Comparison of ENCODE assay signal across 9 cellular contexts in the genomic region with DNA sequence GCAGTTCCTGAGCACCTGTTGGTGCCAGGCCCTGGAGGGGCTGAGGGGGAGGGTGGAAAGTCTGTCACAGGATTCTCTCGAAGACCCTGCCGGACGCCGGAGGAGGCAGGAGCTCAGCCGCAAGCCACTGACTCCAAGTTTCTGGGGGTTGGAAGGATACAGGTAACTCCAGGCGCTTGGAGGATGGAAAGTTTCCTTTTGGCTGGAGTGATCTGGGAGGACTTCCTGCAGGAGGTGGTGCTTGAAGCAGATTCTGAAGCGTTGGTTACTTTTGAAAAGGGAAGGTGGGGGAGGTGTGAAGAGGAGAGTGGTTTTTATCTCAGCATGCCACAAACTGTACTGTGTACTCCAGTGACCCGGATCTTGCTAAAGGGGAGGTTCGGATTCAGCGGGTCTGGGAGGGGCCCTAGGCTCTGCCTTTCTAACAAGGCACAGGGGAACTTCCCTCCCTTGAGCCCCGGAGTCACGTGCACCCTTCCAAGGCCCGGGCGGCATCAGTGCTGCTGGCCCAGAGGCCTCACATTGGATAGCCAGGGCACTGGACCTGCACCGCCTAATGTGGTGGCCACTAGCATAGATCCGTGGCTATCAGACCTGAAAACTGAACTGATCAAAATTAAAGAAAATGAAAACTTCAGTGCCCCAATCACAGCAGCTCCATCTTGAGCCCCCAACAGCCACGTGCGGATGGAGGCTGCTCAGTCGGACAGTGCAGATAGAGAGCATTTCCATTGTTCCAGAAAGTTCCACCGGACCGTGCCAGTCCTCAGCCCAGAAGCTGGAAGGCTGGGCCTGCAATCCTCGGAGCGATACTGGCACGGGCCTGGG. TPM values are rescaled to one million over a fixed set of nuclear protein-coding genes. Genes with fewer than 3 reads are reported as not detected.
DNase-seq lines count a peak whose midpoint lies in the region; ATAC-seq and TF ChIP-seq lines count a peak whose summit lies in the region.
"Had no signal": no experiment of that assay in that cellular context is flagged by ENCODE, and none has a peak within 500 bp of the region (broad histone marks: within the 10 kb centered on the region; RNA-seq: fewer than 3 reads in every experiment).

No MANE protein-coding gene starts in this region.

- peak; percentile 38 for ATAC-seq in HG03520 (IDR thresholded peaks at IDR 0.05; ENCODE audit: unreplicated experiment)
- peak; percentile 37 for ATAC-seq in activated T-helper 17 cell treated with anti-CD3 and anti-CD28 coated beads, Interleukin-2, amount 50 U/mL, for 72 hours (replicated peaks)
- ATAC-seq in HG03469 (IDR thresholded peaks at IDR 0.05; ENCODE audit: unreplicated experiment) = no peak
- ATAC-seq: left colon had no signal

- H3K4me2 ChIP-seq in neuronal stem cell (ENCODE audit: insufficient read depth, low read length, poor library complexity, severe bottlenecking) = no peak overlapping the region

- POLR2A ChIA-PET in MCF 10A (lab: Yijun Ruan, JAX) = no interaction called here

- H3K4ac ChIP-seq in neuronal stem cell (ENCODE audit: low read length) = no peak overlapping the region

- H2BK15ac ChIP-seq in neuronal stem cell (ENCODE audit: low read length) = peak overlapping the region; percentile 62

- no peak overlapping the region for H4K8ac ChIP-seq in neuronal stem cell (ENCODE audit: low read depth, low read length)

- H2BK5ac ChIP-seq in neuronal stem cell (ENCODE audit: low read length) = no peak overlapping the region

- H4K91ac ChIP-seq in neuronal stem cell (ENCODE audit: low read depth, low read length, poor library complexity) = no peak overlapping the region

- no peak overlapping the region for H3K4me3 Mint-ChIP-seq in MCF 10A (ENCODE audit: unreplicated experiment)
- peak overlapping the region; percentile 56 for H3K4me3 Mint-ChIP-seq in activated T-helper 17 cell treated with anti-CD3 and anti-CD28 coated beads, Interleukin-2, amount 50 U/mL, for 72 hours

- H3K9ac ChIP-seq in neuronal stem cell (ENCODE audit: low read depth, low read length, poor library complexity) = no peak overlapping the region

- peaks cover 12% of the 10 kb centered on the region for H3K36me3 Mint-ChIP-seq in MCF 10A (ENCODE audit: insufficient read depth, unreplicated experiment)
- H3K36me3 Mint-ChIP-seq in activated T-helper 17 cell treated with anti-CD3 and anti-CD28 coated beads, Interleukin-2, amount 50 U/mL, for 72 hours (ENCODE audit: low read depth) = no peaks in the 10 kb centered on the region

- H2BK120ac ChIP-seq in neuronal stem cell (ENCODE audit: low read depth, low read length) = peak overlapping the region; percentile 25

- peak overlapping the region; percentile 59 for H2BK12ac ChIP-seq in neuronal stem cell (ENCODE audit: low read length)

- no peaks in the 10 kb centered on the region for H3K27me3 Mint-ChIP-seq in MCF 10A (ENCODE audit: insufficient read depth, unreplicated experiment)
- H3K27me3 Mint-ChIP-seq in activated T-helper 17 cell treated with anti-CD3 and anti-CD28 coated beads, Interleukin-2, amount 50 U/mL, for 72 hours = no peaks in the 10 kb centered on the region

- WGBS in neuronal stem cell (ENCODE audit: extremely low coverage in 2 of 2, insufficient read length in 2 of 2, insufficient replicate concordance in 1 of 2), 2 donors = no CpG with 5 or more reads among the region's 24 CpGs

- peak overlapping the region; percentile 64 for H2AK5ac ChIP-seq in neuronal stem cell (ENCODE audit: low read depth, low read length)

- H3K9me3 Mint-ChIP-seq in MCF 10A (ENCODE audit: unreplicated experiment) = no peaks in the 10 kb centered on the region
- no peaks in the 10 kb centered on the region for H3K9me3 Mint-ChIP-seq in activated T-helper 17 cell treated with anti-CD3 and anti-CD28 coated beads, Interleukin-2, amount 50 U/mL, for 72 hours

- no peak for TF ChIP-seq CTCF in breast epithelium (IDR thresholded peaks at IDR 0.05)
- TF ChIP-seq CTCF in MCF 10A (IDR thresholded peaks at IDR 0.05; ENCODE audit: unreplicated experiment) = no peak

- peaks cover 8% of the 10 kb centered on the region for H3K4me1 Mint-ChIP-seq in MCF 10A (ENCODE audit: insufficient read depth, unreplicated experiment)
- peaks cover 25% of the 10 kb centered on the region for H3K4me1 Mint-ChIP-seq in activated T-helper 17 cell treated with anti-CD3 and anti-CD28 coated beads, Interleukin-2, amount 50 U/mL, for 72 hours

- peak overlapping the region in 1 of 3 donors; percentile 30 for H3K4me3 ChIP-seq in breast epithelium
- H3K4me3 ChIP-seq in neuronal stem cell (ENCODE audit: low read length in 2 of 2) = no peak overlapping the region

- BruUV-seq in MCF 10A (replicated peaks; lab: Mats Ljungman, UMichigan) = no TSS peak

- H3K27me3 ChIP-seq in breast epithelium = no peaks in the 10 kb centered on the region
- peaks cover 0 to 9% (median 0%) of the 10 kb centered on the region in 3 experiments for H3K27me3 ChIP-seq in neuronal stem cell (ENCODE audit: control insufficient read depth in 3 of 3, insufficient read depth in 3 of 3, low read depth in 1 of 3, low read length in 3 of 3)

- no peak overlapping the region for H2AFZ ChIP-seq in neuronal stem cell (ENCODE audit: low read length)

- H3K79me1 ChIP-seq in neuronal stem cell (ENCODE audit: low read depth, low read length) = peaks cover 4% of the 10 kb centered on the region

- H3K23ac ChIP-seq in neuronal stem cell (ENCODE audit: low read depth, low read length, poor library complexity) = no peak overlapping the region

- H3K27ac ChIP-seq in breast epithelium (peak overlapping the region; percentile 79 to 93), neuronal stem cell (replicated peaks; ENCODE audit: low read length) (no peak overlapping the region)

- intact Hi-C loops in breast epithelium (cut with DNase I; ENCODE audit: low total_unique reads) = no loop called here
- intact Hi-C loops in MCF 10A (cut with micrococcal nuclease) = no loop called here

- DNase-seq in breast epithelium (ENCODE audit: low spot score in 2 of 2) = no peak
- no peak for DNase-seq in MCF 10A (ENCODE audit: unreplicated experiment)
- no peak for DNase-seq in neuronal stem cell (ENCODE audit: low spot score)
- DNase-seq in NCI-H2196 (lab: John Stamatoyannopoulos, UW; ENCODE audit: unreplicated experiment) = no peak
- no peak for DNase-seq in EL

- H3K36me3 ChIP-seq in breast epithelium (no peaks in the 10 kb centered on the region), neuronal stem cell (replicated peaks in 1 of 2; ENCODE audit: control insufficient read depth in 2 of 2, insufficient read depth in 2 of 2, low read length in 2 of 2) (peaks cover 0 to 4% of the 10 kb centered on the region in 2 donors)

- peak overlapping the region; percentile 73 for H3K18ac ChIP-seq in neuronal stem cell (ENCODE audit: low read length)

- H3K9me3 ChIP-seq in breast epithelium (peaks cover 0 to 6% of the 10 kb centered on the region in 2 donors), neuronal stem cell (replicated peaks in 1 of 2; ENCODE audit: control insufficient read depth in 2 of 2, insufficient read depth in 1 of 2, low read depth in 1 of 2, low read length in 2 of 2) (peaks cover 13 to 15% of the 10 kb centered on the region in 2 donors)

- H3K4me1 ChIP-seq in breast epithelium (peaks cover 16 to 31% of the 10 kb centered on the region in 2 donors), neuronal stem cell (ENCODE audit: control insufficient read depth in 2 of 2, insufficient read depth in 1 of 2, low read depth in 1 of 2, low read length in 2 of 2) (peaks cover 34 to 55% of the 10 kb centered on the region in 2 donors)

- TF ChIP-seq POLR2A in breast epithelium (IDR thresholded peaks at IDR 0.05) = no peak

- no peak overlapping the region for H3K14ac ChIP-seq in neuronal stem cell (ENCODE audit: low read length)

- CTCF ChIA-PET in MCF 10A (lab: Yijun Ruan, JAX) = no interaction called here

- H3K27ac Mint-ChIP-seq in MCF 10A (ENCODE audit: low read depth, unreplicated experiment) = no peak overlapping the region
- peak overlapping the region; percentile 66 for H3K27ac Mint-ChIP-seq in activated T-helper 17 cell treated with anti-CD3 and anti-CD28 coated beads, Interleukin-2, amount 50 U/mL, for 72 hours

RNA-seq across cellular contexts. Expression of gene GSE1, which starts 42.2 kb away (rescaled TPM):
- total RNA-seq in breast epithelium (100 to 1,000 TPM in 1 of 3 donors, 10 to 100 TPM in 2; 52.3 to 105 (median 60.7) TPM), MCF 10A (2022) (44.4 and 52.9 TPM in 2 replicates)
- total RNA-seq in activated T-helper 17 cell treated with anti-CD3 and anti-CD28 coated beads, Interleukin-2, amount 50 U/mL, for 72 hours = 10 to 100 TPM; 12.1 to 17.4 TPM
- 5.7 TPM for polyA plus RNA-seq in neuronal stem cell (2013, experiment 1 of 2)
- 6.2 TPM for polyA plus RNA-seq in neuronal stem cell (2013, experiment 2 of 2)
